Comparison of ENCODE assay signal across 1 cellular context in genomic region chr1:229228522-229228921, GRCh38.
TF ChIP-seq lines count a peak whose summit lies in the region.

No MANE protein-coding gene starts in this region.

TF ChIP-seq in HepG2, 621 proteins besides CTCF, POLR2A, EP300 and RAD21:
- TF ChIP-seq ZNF790 (CRISPR knock-in tag; IDR thresholded peaks at IDR 0.05; ENCODE audit: borderline replicate concordance) (no peak), HOXA9 (CRISPR knock-in tag; IDR thresholded peaks at IDR 0.05; ENCODE audit: borderline replicate concordance) (no peak), HOXA7 (CRISPR knock-in tag; IDR thresholded peaks at IDR 0.05) (no peak), PPARG (CRISPR knock-in tag; conservative IDR thresholded peaks at IDR 0.05) (no peak), XBP1 (CRISPR knock-in tag; IDR thresholded peaks at IDR 0.05) (no peak), POGZ (CRISPR knock-in tag; IDR thresholded peaks at IDR 0.05) (no peak), ZNF224 (CRISPR knock-in tag; IDR thresholded peaks at IDR 0.05) (no peak), ZFYVE20 (CRISPR knock-in tag; IDR thresholded peaks at IDR 0.05; ENCODE audit: borderline replicate concordance, low read depth) (no peak), ARID5B (CRISPR knock-in tag; IDR thresholded peaks at IDR 0.05) (no peak), NFAT5 (CRISPR knock-in tag; IDR thresholded peaks at IDR 0.05) (no peak), GLI4 (CRISPR knock-in tag; IDR thresholded peaks at IDR 0.05; ENCODE audit: borderline replicate concordance) (no peak), ZNF180 (CRISPR knock-in tag; IDR thresholded peaks at IDR 0.05; ENCODE audit: borderline replicate concordance, low read depth) (no peak), ZNF317 (CRISPR knock-in tag; IDR thresholded peaks at IDR 0.05) (no peak), ZNF816 (CRISPR knock-in tag; IDR thresholded peaks at IDR 0.05; ENCODE audit: borderline replicate concordance) (no peak)
